In genomic region chr2:170408461-170409163, GRCh38 we compare ENCODE assay signal across 8 cellular contexts.
A peak's percentile ranks its signal among the peaks of the same experiment; 100 is the strongest.
DNase-seq lines count a peak whose midpoint lies in the region; ATAC-seq lines count a peak whose summit lies in the region.

No MANE protein-coding gene starts in this region.

- DNase-seq in SKM-1 treated with dmso at 0.1 percent for 144 hours (lab: John Stamatoyannopoulos, UW; ENCODE audit: unreplicated experiment), result peak; percentile 49
- DNase-seq in SKM-1 (lab: John Stamatoyannopoulos, UW; ENCODE audit: unreplicated experiment), result no peak
- peak; percentile 51 for DNase-seq in activated CD8-positive, alpha-beta memory T cell treated with anti-CD3 and anti-CD28 coated beads, Interleukin-2, amount 50 U/mL, for 48 hours
- peak; percentile 59 for DNase-seq in pons (ENCODE audit: low spot score)
- DNase-seq in stimulated activated CD4-positive, alpha-beta T cell treated with anti-CD3 and anti-CD28 coated beads, Interleukin-4, amount 100 ng/mL, for 4 hours, result no peak
- DNase-seq in NCI-H2107 (lab: John Stamatoyannopoulos, UW), result no peak
- no peak for DNase-seq in stimulated activated CD4-positive, alpha-beta T cell treated with anti-CD3 and anti-CD28 coated beads, Interleukin-2, amount 100 ng/mL, for 24 hours

- peak; percentile 18 for ATAC-seq in HG03354 (IDR thresholded peaks at IDR 0.05; ENCODE audit: poor library complexity, severe bottlenecking, unreplicated experiment)

Comparison
In these comparisons a context has a peak if more than half of its experiments do, and no peak if none do; other contexts are left out.
1. DNase-seq: peak in SKM-1 treated with dmso at 0.1 percent for 144 hours (single experiment), activated CD8-positive, alpha-beta memory T cell treated with anti-CD3 and anti-CD28 coated beads, Interleukin-2, amount 50 U/mL, for 48 hours (single experiment) and pons (single experiment); none in SKM-1 (single experiment), stimulated activated CD4-positive, alpha-beta T cell treated with anti-CD3 and anti-CD28 coated beads, Interleukin-4, amount 100 ng/mL, for 4 hours (0 of 2), NCI-H2107 (single experiment) and stimulated activated CD4-positive, alpha-beta T cell treated with anti-CD3 and anti-CD28 coated beads, Interleukin-2, amount 100 ng/mL, for 24 hours (0 of 2).